In the genomic region with DNA sequence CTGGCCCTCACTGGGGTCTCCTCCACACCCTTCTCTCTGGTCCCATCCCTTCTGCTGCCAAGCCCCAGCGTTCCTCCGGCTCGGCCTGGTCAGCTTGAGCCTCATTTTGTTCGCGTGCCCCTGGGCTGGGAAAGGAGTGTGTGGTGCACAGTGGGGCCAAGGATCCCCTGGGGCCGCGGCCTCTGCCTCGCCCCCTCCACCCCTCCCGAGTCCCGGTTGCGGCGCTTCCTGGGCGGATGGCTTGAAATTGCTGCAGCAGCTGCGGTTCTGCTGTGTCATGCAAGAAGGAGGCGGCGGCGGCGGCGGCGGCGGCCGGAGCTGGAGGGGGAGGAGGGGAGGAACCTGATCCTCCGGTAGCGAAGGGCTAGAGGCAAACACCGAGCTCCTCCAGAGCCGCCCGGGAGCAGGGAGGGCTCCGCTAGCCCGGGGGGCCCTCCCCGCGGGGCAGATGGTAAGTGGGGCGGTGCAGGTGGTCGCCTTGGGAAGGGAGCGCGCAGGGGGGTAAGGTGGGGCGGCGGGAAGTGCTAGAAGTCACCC, we compare ENCODE assay signal across 8 cellular contexts.
DNase-seq lines count a peak whose midpoint lies in the region; ATAC-seq and TF ChIP-seq lines count a peak whose summit lies in the region.

No MANE protein-coding gene starts in this region.

- in situ Hi-C loops in HAP-1 (cut with MboI; ENCODE audit: low sequenced_read_pairs): no loop called here

- H3K36me3 ChIP-seq in HAP-1 (replicated peaks): no peaks in the 10 kb centered on the region

- H3K4me1 ChIP-seq in HAP-1: peaks cover 32% of the 10 kb centered on the region

- H3K27ac ChIP-seq in layer of hippocampus (ENCODE audit: low read depth, low read length): peak overlapping the region; percentile 99

- no peak for TF ChIP-seq CTCF in choroid plexus epithelial cell (conservative IDR thresholded peaks at IDR 0.05; ENCODE audit: low read depth, low read length)

- H3K4me3 ChIP-seq in HAP-1 (peak overlapping the region; percentile 60), choroid plexus epithelial cell (ENCODE audit: low read depth, low read length) (peak overlapping the region; percentile 74)

- no peaks in the 10 kb centered on the region for H3K9me3 ChIP-seq in HAP-1

- DNase-seq in DMS53 (lab: John Stamatoyannopoulos, UW) (peak; percentile 95), HAP-1 (ENCODE audit: low spot score in 2 of 2) (peak; percentile 59 to 86), NCI-H2171 treated with DMSO at 0.1 percent for 48 hours (lab: John Stamatoyannopoulos, UW) (peak; percentile 64), choroid plexus epithelial cell (ENCODE audit: low read depth) (peak; percentile 80)
- peak; percentile 49 to 53 for DNase-seq in activated CD4-positive, alpha-beta T cell treated with anti-CD3 and anti-CD28 coated beads for 24 hours (ENCODE audit: low read depth in 2 of 2)
- DNase-seq in stimulated activated CD4-positive, alpha-beta T cell treated with anti-CD3 and anti-CD28 coated beads, Interleukin-1b, Interleukin-23, amount 100 ng/mL, for 24 hours (ENCODE audit: low read depth in 4 of 4, low spot score in 1 of 4): peak in 3 of 4 experiments; percentile 45 to 57 (median 46)

- ATAC-seq in HG03378 (IDR thresholded peaks at IDR 0.05; ENCODE audit: unreplicated experiment): no peak

- H3K27me3 ChIP-seq in HAP-1 (ENCODE audit: low read depth) (no peaks in the 10 kb centered on the region), layer of hippocampus (ENCODE audit: control insufficient read depth, insufficient read depth, low read length) (no peaks in the 10 kb centered on the region)
